In the genomic region with DNA sequence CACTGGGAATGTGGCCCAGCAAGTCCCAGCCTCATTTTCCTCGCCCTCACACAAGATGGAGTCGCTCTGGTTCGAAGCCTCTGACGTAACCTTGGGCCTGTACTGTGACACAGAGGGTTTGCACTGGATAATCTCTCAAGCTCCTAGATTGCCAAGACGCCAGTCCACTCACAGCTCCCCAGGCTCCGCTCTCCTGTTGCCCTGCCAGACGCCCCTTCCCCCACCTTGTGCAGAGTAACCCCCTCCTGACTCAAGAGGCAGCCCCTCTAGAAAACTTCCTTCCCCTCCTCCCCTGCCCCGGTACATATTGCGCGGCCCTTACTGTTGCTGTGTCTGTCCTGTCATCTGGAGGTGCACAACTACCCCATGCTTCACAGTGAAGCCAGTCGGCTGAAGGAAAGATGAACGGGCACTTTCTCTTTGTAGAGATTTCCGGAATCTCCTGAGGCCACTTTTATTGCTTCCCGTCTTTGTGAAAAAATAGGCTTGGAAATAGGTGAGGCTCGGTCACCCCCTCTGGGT, we compare ENCODE assay signal across 8 cellular contexts. TPM values are rescaled to one million over a fixed set of nuclear protein-coding genes. Genes with fewer than 3 reads are reported as not detected.
DNase-seq lines count a peak whose midpoint lies in the region; ATAC-seq and TF ChIP-seq lines count a peak whose summit lies in the region.

No MANE protein-coding gene starts in this region.

- H3K4me1 ChIP-seq in right atrium auricular region: peaks cover 0 to 28% of the 10 kb centered on the region in 2 donors
- H3K4me1 ChIP-seq in gastrocnemius medialis: peaks cover 0 to 4% of the 10 kb centered on the region in 2 donors

- DNase-seq in activated T-helper 2 cell treated with anti-CD3 and anti-CD28 coated beads, Interferon-gamma antibody, Interleukin-2, Interleukin-4, amounts not matched to agents 10 μg/mL and 5 μg/mL and 100 μg/mL, durations not matched to agents 14 hours and 24 hours and 36 hours (ENCODE audit: low spot score): no peak
- no peak for DNase-seq in right atrium auricular region (ENCODE audit: low spot score)
- DNase-seq in gastrocnemius medialis: no peak
- DNase-seq in D341Med (ENCODE audit: low spot score): no peak
- no peak for DNase-seq in NCI-H82 treated with DMSO at 0.1 percent for 48 hours (lab: John Stamatoyannopoulos, UW; ENCODE audit: unreplicated experiment)

- peaks cover 6% of the 10 kb centered on the region for H3K36me3 ChIP-seq in right atrium auricular region
- H3K36me3 ChIP-seq in gastrocnemius medialis: no peaks in the 10 kb centered on the region

- TF ChIP-seq POLR2A in GM18526 (IDR thresholded peaks at IDR 0.05; ENCODE audit: extremely low read depth, insufficient read length) (peak; percentile 32), gastrocnemius medialis (IDR thresholded peaks at IDR 0.05) (no peak)

- H3K27me3 ChIP-seq in right atrium auricular region (no peaks in the 10 kb centered on the region), gastrocnemius medialis (peaks cover 0 to 10% (median 3%) of the 10 kb centered on the region in 3 donors)

- peaks cover 40% of the 10 kb centered on the region for H3K27me3 Mint-ChIP-seq in activated T-helper 2 cell treated with anti-CD3 and anti-CD28 coated beads, Interferon-gamma antibody, Interleukin-2, Interleukin-4, amounts not matched to agents 10 μg/mL and 5 μg/mL and 100 μg/mL, durations not matched to agents 14 hours and 24 hours and 36 hours (ENCODE audit: low read depth)

- TF ChIP-seq CTCF in right atrium auricular region (IDR thresholded peaks at IDR 0.05) (no peak), gastrocnemius medialis (IDR thresholded peaks at IDR 0.05 in 4 of 5, conservative IDR thresholded peaks at IDR 0.05 in 1 of 5) (no peak)

- no peaks in the 10 kb centered on the region for H3K36me3 Mint-ChIP-seq in activated T-helper 2 cell treated with anti-CD3 and anti-CD28 coated beads, Interferon-gamma antibody, Interleukin-2, Interleukin-4, amounts not matched to agents 10 μg/mL and 5 μg/mL and 100 μg/mL, durations not matched to agents 14 hours and 24 hours and 36 hours (ENCODE audit: low read depth)

- ATAC-seq in gastrocnemius medialis: peak in 1 of 2 donors; percentile 18
- ATAC-seq in HG03196 (IDR thresholded peaks at IDR 0.05; ENCODE audit: unreplicated experiment): no peak
- no peak for ATAC-seq in HG03565 (IDR thresholded peaks at IDR 0.05; ENCODE audit: unreplicated experiment)

- intact Hi-C loops in activated T-helper 2 cell treated with anti-CD3 and anti-CD28 coated beads, Interferon-gamma antibody, Interleukin-2, Interleukin-4, amounts not matched to agents 10 μg/mL and 5 μg/mL and 100 μg/mL, durations not matched to agents 14 hours and 24 hours and 36 hours (cut with micrococcal nuclease): no loop called here
- intact Hi-C loops in gastrocnemius medialis (cut with DNase I; ENCODE audit: low total_unique reads): no loop called here

- peak overlapping the region; percentile 35 for H3K4me3 Mint-ChIP-seq in activated T-helper 2 cell treated with anti-CD3 and anti-CD28 coated beads, Interferon-gamma antibody, Interleukin-2, Interleukin-4, amounts not matched to agents 10 μg/mL and 5 μg/mL and 100 μg/mL, durations not matched to agents 14 hours and 24 hours and 36 hours (ENCODE audit: low read depth)

- H3K9me3 Mint-ChIP-seq in activated T-helper 2 cell treated with anti-CD3 and anti-CD28 coated beads, Interferon-gamma antibody, Interleukin-2, Interleukin-4, amounts not matched to agents 10 μg/mL and 5 μg/mL and 100 μg/mL, durations not matched to agents 14 hours and 24 hours and 36 hours: no peaks in the 10 kb centered on the region

- peak overlapping the region; percentile 92 for H3K27ac ChIP-seq in right atrium auricular region
- peak overlapping the region in 3 of 4 donors; percentile 63 to 69 (median 68) for H3K27ac ChIP-seq in gastrocnemius medialis

- H3K27ac Mint-ChIP-seq in activated T-helper 2 cell treated with anti-CD3 and anti-CD28 coated beads, Interferon-gamma antibody, Interleukin-2, Interleukin-4, amounts not matched to agents 10 μg/mL and 5 μg/mL and 100 μg/mL, durations not matched to agents 14 hours and 24 hours and 36 hours: no peak overlapping the region

- H3K4me1 Mint-ChIP-seq in activated T-helper 2 cell treated with anti-CD3 and anti-CD28 coated beads, Interferon-gamma antibody, Interleukin-2, Interleukin-4, amounts not matched to agents 10 μg/mL and 5 μg/mL and 100 μg/mL, durations not matched to agents 14 hours and 24 hours and 36 hours (ENCODE audit: low read depth): peaks cover 10% of the 10 kb centered on the region

- in situ Hi-C loops in gastrocnemius medialis (cut with MboI; ENCODE audit: low sequenced_read_pairs in 4 of 4): no loop called here

- H3K4me3 ChIP-seq in right atrium auricular region (peak overlapping the region; percentile 58 to 73), gastrocnemius medialis (peak overlapping the region; percentile 48 to 64 (median 58))

- H3K9me3 ChIP-seq in right atrium auricular region (no peaks in the 10 kb centered on the region), gastrocnemius medialis (no peaks in the 10 kb centered on the region)

RNA-seq across cellular contexts. Expression of gene KIAA1614, which starts 1.0 kb away (rescaled TPM):
- total RNA-seq in activated T-helper 2 cell treated with anti-CD3 and anti-CD28 coated beads, Interferon-gamma antibody, Interleukin-2, Interleukin-4, amounts not matched to agents 10 μg/mL and 5 μg/mL and 100 μg/mL, durations not matched to agents 14 hours and 24 hours and 36 hours: 0.09 and 0.14 TPM in 2 replicates
- total RNA-seq in right atrium auricular region (10 to 100 TPM in 1 of 2 donors, 1 to 10 TPM in 1; 9.1 to 11.0 TPM), gastrocnemius medialis (1 to 10 TPM in 3 of 4 donors, under 1 TPM in 1; 0.51 to 3.3 (median 1.3) TPM)
